ENCODE assay signal across 12 cellular contexts in genomic region chr17:47705536-47706481, GRCh38. TPM values are rescaled to one million over a fixed set of nuclear protein-coding genes. Genes with fewer than 3 reads are reported as not detected.
DNase-seq lines count a peak whose midpoint lies in the region; ATAC-seq, FAIRE-seq and TF ChIP-seq lines count a peak whose summit lies in the region.
"Had no signal": no experiment of that assay in that cellular context is flagged by ENCODE, and none has a peak within 500 bp of the region (broad histone marks: within the 10 kb centered on the region; RNA-seq: fewer than 3 reads in every experiment).

No MANE protein-coding gene starts in this region.

- no CpG with 5 or more reads among the region's 12 CpGs for WGBS in mesendoderm (ENCODE audit: extremely low coverage, insufficient coverage, low lambda C conversion rate)

- peak overlapping the region; percentile 40 for H2BK5ac ChIP-seq in mesendoderm (ENCODE audit: low read length)

- no peak overlapping the region for H2BK120ac ChIP-seq in mesendoderm (ENCODE audit: low read depth, low read length)

- peaks cover 63% of the 10 kb centered on the region for H3K4me1 ChIP-seq in left ventricle myocardium inferior
- H3K4me1 ChIP-seq in mesendoderm (ENCODE audit: control insufficient read depth, low read depth, low read length), result peaks cover 20% of the 10 kb centered on the region

- H3K9me3 ChIP-seq in left ventricle myocardium inferior (replicated peaks), result no peaks in the 10 kb centered on the region

- peak overlapping the region; percentile 51 for H3K56ac ChIP-seq in mesendoderm (ENCODE audit: low read length)

- peak; percentile 53 for FAIRE-seq in urothelium cell line (lab: Jason Lieb, UNC)

- H3K18ac ChIP-seq in mesendoderm (ENCODE audit: low read length), result no peak overlapping the region

- TF ChIP-seq CTCF in left ventricle myocardium inferior (IDR thresholded peaks at IDR 0.05; ENCODE audit: borderline replicate concordance), result no peak

- H3K23ac ChIP-seq in mesendoderm (ENCODE audit: low read length), result peak overlapping the region; percentile 51

- no peak for ATAC-seq in left ventricle myocardium superior

- H3K27ac ChIP-seq in left ventricle myocardium inferior (replicated peaks) (peak overlapping the region; percentile 15), mesendoderm (ENCODE audit: low read depth, low read length) (no peak overlapping the region)

- DNase-seq in left ventricle myocardium inferior (no peak), left ventricle myocardium superior (no peak), mesendoderm (no peak), urothelium cell line (ENCODE audit: low spot score) (no peak), SIG-M5 (lab: John Stamatoyannopoulos, UW) (no peak), COR-L47 (lab: John Stamatoyannopoulos, UW) (no peak), amniotic stem cell (lab: John Stamatoyannopoulos, UW) (no peak)
- DNase-seq in activated CD8-positive, alpha-beta memory T cell treated with anti-CD3 and anti-CD28 coated beads, Interleukin-2, amount 50 U/mL, for 48 hours, result peak; percentile 78
- DNase-seq: NCI-H1048 had no signal

- H3K9ac ChIP-seq in mesendoderm (ENCODE audit: low read length), result peak overlapping the region; percentile 12

- no peaks in the 10 kb centered on the region for H3K27me3 ChIP-seq in left ventricle myocardium inferior (ENCODE audit: low read depth)
- no peaks in the 10 kb centered on the region for H3K27me3 ChIP-seq in mesendoderm (ENCODE audit: insufficient read depth, low read length, poor library complexity)

- H2AK5ac ChIP-seq in mesendoderm (ENCODE audit: low read length), result peak overlapping the region; percentile 46

- no peak overlapping the region for H4K5ac ChIP-seq in mesendoderm (ENCODE audit: low read length)

- peaks cover 11% of the 10 kb centered on the region for H3K36me3 ChIP-seq in left ventricle myocardium inferior
- H3K36me3 ChIP-seq in mesendoderm (ENCODE audit: control insufficient read depth, insufficient read depth, low read length), result no peaks in the 10 kb centered on the region

- H3K4ac ChIP-seq in mesendoderm (ENCODE audit: low read depth, low read length), result no peak overlapping the region

- no peaks in the 10 kb centered on the region for H3K79me1 ChIP-seq in mesendoderm (ENCODE audit: low read length)

- H2BK15ac ChIP-seq in mesendoderm (replicated peaks; ENCODE audit: low read depth), result no peak overlapping the region

- no peaks in the 10 kb centered on the region for H3K79me2 ChIP-seq in mesendoderm (ENCODE audit: control insufficient read depth, insufficient read depth, low read length)

- H4K8ac ChIP-seq in mesendoderm (ENCODE audit: low read depth, low read length), result no peak overlapping the region

- no peak overlapping the region for H3K4me2 ChIP-seq in mesendoderm (ENCODE audit: low read length)

- H3K4me3 ChIP-seq in left ventricle myocardium inferior, result no peak overlapping the region
- no peak overlapping the region for H3K4me3 ChIP-seq in mesendoderm (ENCODE audit: low read length)

- intact Hi-C loops in left ventricle myocardium inferior (cut with micrococcal nuclease), result no loop called here
- intact Hi-C loops in left ventricle myocardium superior (cut with micrococcal nuclease), result no loop called here

RNA-seq across cellular contexts. Expression of gene TBKBP1, which starts 11.8 kb away (rescaled TPM):
- total RNA-seq in left ventricle myocardium inferior (14.8 TPM), left ventricle myocardium superior (15.9 TPM)
- 8.1 TPM for polyA plus RNA-seq in mesendoderm (2013, experiment 1 of 2)
- polyA plus RNA-seq in mesendoderm (2013, experiment 2 of 2), result 7.0 TPM

RNA-seq across cellular contexts. Expression of gene TBX21, which starts 27.2 kb away (rescaled TPM):
- total RNA-seq in left ventricle myocardium inferior (0.25 TPM), left ventricle myocardium superior (0.40 TPM)
- polyA plus RNA-seq in mesendoderm (2013, experiment 1 of 2), result 0.01 TPM
- polyA plus RNA-seq in mesendoderm (2013, experiment 2 of 2), result 0.04 TPM
- total RNA-seq: NCI-H460, pulmonary artery endothelial cell had no signal
- polyA plus RNA-seq: AG04450 had no signal

RNA-seq across cellular contexts. Expression of gene KPNB1, which starts 56.1 kb away (rescaled TPM):
- total RNA-seq in left ventricle myocardium inferior (173 TPM), left ventricle myocardium superior (169 TPM)
- 345 TPM for polyA plus RNA-seq in mesendoderm (2013, experiment 1 of 2)
- 347 TPM for polyA plus RNA-seq in mesendoderm (2013, experiment 2 of 2)
